ENCODE assay signal across 11 cellular contexts in genomic region chr2:105919191-105919811, GRCh38.
A peak's percentile ranks its signal among the peaks of the same experiment; 100 is the strongest.
DNase-seq lines count a peak whose midpoint lies in the region; ATAC-seq and TF ChIP-seq lines count a peak whose summit lies in the region.
"Had no signal": no experiment of that assay in that cellular context is flagged by ENCODE, and none has a peak within 500 bp of the region (broad histone marks: within the 10 kb centered on the region; RNA-seq: fewer than 3 reads in every experiment).

No MANE protein-coding gene starts in this region.

- no peaks in the 10 kb centered on the region for H3K27me3 ChIP-seq in dorsolateral prefrontal cortex
- H3K27me3 ChIP-seq: vagina had no signal

- H3K4me3 ChIP-seq in dorsolateral prefrontal cortex = no peak overlapping the region
- H3K4me3 ChIP-seq: vagina had no signal

- intact Hi-C loops in dorsolateral prefrontal cortex (cut with DNase I) = no loop called here

- TF ChIP-seq CTCF in dorsolateral prefrontal cortex (IDR thresholded peaks at IDR 0.05 in 54 of 56, conservative IDR thresholded peaks at IDR 0.05 in 2 of 56; ENCODE audit: low read depth in 1 of 56, partially characterized antibody in 56 of 56) (no peak), endothelial cell (IDR thresholded peaks at IDR 0.05; ENCODE audit: unreplicated experiment) (no peak)

- peak overlapping the region in 31 of 59 donors; percentile 4 to 81 (median 35) for H3K27ac ChIP-seq in dorsolateral prefrontal cortex
- H3K27ac ChIP-seq: vagina had no signal

- H3K27ac Mint-ChIP-seq in endothelial cell (ENCODE audit: unreplicated experiment) = no peak overlapping the region
- peak overlapping the region in 3 of 10 donors; percentile 29 to 81 (median 71) for H3K27ac Mint-ChIP-seq in naive thymus-derived CD8-positive, alpha-beta T cell

- H3K4me3 Mint-ChIP-seq in endothelial cell (ENCODE audit: unreplicated experiment) = no peak overlapping the region
- peak overlapping the region in 1 of 10 donors; percentile 26 for H3K4me3 Mint-ChIP-seq in naive thymus-derived CD8-positive, alpha-beta T cell
- H3K4me3 Mint-ChIP-seq: CD8-positive, alpha-beta memory T cell had no signal

- in situ Hi-C loops in ACHN (cut with HindIII; ENCODE audit: low pct_ligation_motif_present, low pct_unique_long_range_greater_than_20kb, low sequenced_read_pairs) = no loop called here

- peaks cover 8% of the 10 kb centered on the region for H3K4me1 Mint-ChIP-seq in endothelial cell (ENCODE audit: unreplicated experiment)
- H3K4me1 Mint-ChIP-seq in naive thymus-derived CD8-positive, alpha-beta T cell = peaks cover 27 to 55% (median 43%) of the 10 kb centered on the region in 4 donors

- H3K9me3 Mint-ChIP-seq in endothelial cell (ENCODE audit: unreplicated experiment) = no peaks in the 10 kb centered on the region
- peaks cover 3 to 28% (median 18%) of the 10 kb centered on the region in 9 donors for H3K9me3 Mint-ChIP-seq in naive thymus-derived CD8-positive, alpha-beta T cell

- POLR2A ChIA-PET in naive thymus-derived CD8-positive, alpha-beta T cell (lab: Charles Lee) = interaction anchor here (0.9 to 1.1 kb wide), 4 partner anchors 9 to 176 kb away, joined by 4 to 7 read pairs (median 6); no protein-coding TSS in a partner anchor

- peaks cover 4% of the 10 kb centered on the region for H3K27me3 Mint-ChIP-seq in endothelial cell (ENCODE audit: unreplicated experiment)
- H3K27me3 Mint-ChIP-seq in naive thymus-derived CD8-positive, alpha-beta T cell = no peaks in the 10 kb centered on the region
- H3K27me3 Mint-ChIP-seq: CD8-positive, alpha-beta memory T cell had no signal

- H3K36me3 Mint-ChIP-seq in endothelial cell (ENCODE audit: low read depth, unreplicated experiment) = peaks cover 1% of the 10 kb centered on the region
- H3K36me3 Mint-ChIP-seq in naive thymus-derived CD8-positive, alpha-beta T cell = peaks cover 2 to 15% (median 14%) of the 10 kb centered on the region in 3 donors

- DNase-seq in NCI-H774 (lab: John Stamatoyannopoulos, UW) = peak; percentile 58
- peak in 3 of 10 donors; percentile 25 to 77 (median 57) for DNase-seq in dorsolateral prefrontal cortex
- peak; percentile 15 for DNase-seq in myocyte (ENCODE audit: low read depth)
- no peak for DNase-seq in ACHN
- no peak for DNase-seq in endothelial cell (ENCODE audit: low spot score)
- DNase-seq in retina = no peak
- DNase-seq in naive thymus-derived CD8-positive, alpha-beta T cell = no peak
- DNase-seq: NCI-H2171 treated with DMSO at 0.1 percent for 48 hours had no signal

- ATAC-seq in HG02759 (IDR thresholded peaks at IDR 0.05; ENCODE audit: unreplicated experiment) = peak; percentile 47
- ATAC-seq in naive thymus-derived CD8-positive, alpha-beta T cell = no peak

Comparison
In these comparisons a context has a peak if more than half of its experiments do, and no peak if none do; other contexts are left out.
1. DNase-seq: peak in NCI-H774 (single experiment) and myocyte (single experiment); none in ACHN (single experiment), endothelial cell (single experiment), retina (single experiment) and naive thymus-derived CD8-positive, alpha-beta T cell (0 of 10).